20 cellular contexts compared by ENCODE assay signal in the genomic region with DNA sequence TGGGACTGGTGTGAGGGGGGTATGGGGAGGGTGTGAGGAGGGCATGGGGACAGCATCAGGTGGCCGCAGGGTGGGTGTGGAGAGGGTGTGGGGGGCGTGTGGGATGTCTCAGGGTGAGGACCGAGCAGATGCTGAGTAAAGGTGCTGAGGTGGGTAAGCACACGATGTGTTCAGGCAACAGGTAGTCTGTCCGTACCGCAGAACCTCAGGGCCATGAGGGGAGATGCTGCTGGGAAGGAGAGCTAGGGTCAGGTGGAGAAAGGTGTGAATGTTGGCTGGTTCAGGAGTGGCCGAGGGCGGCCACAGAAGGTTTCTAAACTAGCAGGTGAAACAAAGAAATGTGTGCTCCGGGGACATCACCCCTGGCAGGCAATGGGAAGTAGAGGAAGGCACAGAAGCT.
DNase-seq lines count a peak whose midpoint lies in the region; ATAC-seq and TF ChIP-seq lines count a peak whose summit lies in the region.
"Had no signal": no experiment of that assay in that cellular context is flagged by ENCODE, and none has a peak within 500 bp of the region (broad histone marks: within the 10 kb centered on the region; RNA-seq: fewer than 3 reads in every experiment).

No MANE protein-coding gene starts in this region.

- no peaks in the 10 kb centered on the region for H3K36me3 Mint-ChIP-seq in CD4-positive, alpha-beta memory T cell
- H3K36me3 Mint-ChIP-seq: CD8-positive, alpha-beta memory T cell had no signal

- H3K4me1 ChIP-seq in HEK293 (ENCODE audit: control insufficient read depth, insufficient read depth, low read length) (no peaks in the 10 kb centered on the region), RWPE2 (ENCODE audit: insufficient read depth, poor library complexity, severe bottlenecking) (no peaks in the 10 kb centered on the region), sigmoid colon (no peaks in the 10 kb centered on the region), SJCRH30 (no peaks in the 10 kb centered on the region)
- no peaks in the 10 kb centered on the region for H3K4me1 ChIP-seq in CD4-positive, alpha-beta memory T cell (ENCODE audit: insufficient read depth, low read length)

- POLR2A ChIA-PET in HEK293 (lab: Yijun Ruan, JAX), result no interaction called here
- POLR2A ChIA-PET in CD4-positive, alpha-beta memory T cell (lab: Charles Lee; ENCODE audit: partially characterized antibody), result no interaction called here

- DNase-seq in RWPE2 (ENCODE audit: low spot score) (peak; percentile 43), left lobe of liver (ENCODE audit: low spot score) (peak; percentile 15), sigmoid colon (peak; percentile 20), sciatic nerve (ENCODE audit: low spot score) (no peak), SJCRH30 (no peak)
- DNase-seq in CD4-positive, alpha-beta memory T cell, result no peak
- DNase-seq: CD8-positive, alpha-beta memory T cell; DMS53; EL; GOT3; MM.1S; NCI-H1092; NCI-H1436 treated with DMSO at 0.1 percent for 48 hours; NCI-H2081; NCI-H446 treated with DMSO at 0.1 percent for 48 hours; NCI-H69 had no signal

- no peak overlapping the region for H3K4me3 Mint-ChIP-seq in CD4-positive, alpha-beta memory T cell
- H3K4me3 Mint-ChIP-seq: CD8-positive, alpha-beta memory T cell had no signal

- H3K4me1 Mint-ChIP-seq in CD4-positive, alpha-beta memory T cell, result no peaks in the 10 kb centered on the region
- H3K4me1 Mint-ChIP-seq: CD8-positive, alpha-beta memory T cell had no signal

- intact Hi-C loops in sigmoid colon (cut with DNase I), result no loop called here
- intact Hi-C loops in sciatic nerve (cut with DNase I), result no loop called here
- intact Hi-C loops in CD4-positive, alpha-beta memory T cell (cut with micrococcal nuclease), result no loop called here

- ATAC-seq in RWPE2 (ENCODE audit: low read depth) (no peak), left lobe of liver (no peak), sciatic nerve (no peak)
- ATAC-seq: Panc1, Right ventricle myocardium inferior had no signal

- H3K27me3 ChIP-seq in RWPE2 (ENCODE audit: insufficient read depth, poor library complexity, severe bottlenecking) (no peaks in the 10 kb centered on the region), sigmoid colon (no peaks in the 10 kb centered on the region), SJCRH30 (no peaks in the 10 kb centered on the region)
- H3K27me3 ChIP-seq in CD4-positive, alpha-beta memory T cell (ENCODE audit: insufficient read depth, low read length), result no peaks in the 10 kb centered on the region
- H3K27me3 ChIP-seq: BLaER1 treated with 17β-estradiol and CSF1 and Interleukin-3, amounts not matched to agents 10 nM and 100 nM had no signal

- TF ChIP-seq CTCF in HEK293 (tag by site-specific recombination; IDR thresholded peaks at IDR 0.05) (no peak), RWPE2 (IDR thresholded peaks at IDR 0.05; ENCODE audit: poor library complexity, severe bottlenecking) (no peak), sigmoid colon (IDR thresholded peaks at IDR 0.05) (no peak)

- peaks cover 2% of the 10 kb centered on the region in 2 donors for H3K27me3 Mint-ChIP-seq in CD4-positive, alpha-beta memory T cell

- no peaks in the 10 kb centered on the region for H3K36me3 ChIP-seq in HEK293 (ENCODE audit: control insufficient read depth in 2 of 2, insufficient read depth in 1 of 2, low read length in 2 of 2)
- H3K36me3 ChIP-seq in RWPE2 (ENCODE audit: low read depth), result no peaks in the 10 kb centered on the region
- no peaks in the 10 kb centered on the region for H3K36me3 ChIP-seq in sigmoid colon
- H3K36me3 ChIP-seq in SJCRH30, result no peaks in the 10 kb centered on the region
- H3K36me3 ChIP-seq in CD4-positive, alpha-beta memory T cell (ENCODE audit: insufficient read depth, low read length), result no peaks in the 10 kb centered on the region
- H3K36me3 ChIP-seq: BLaER1 treated with 17β-estradiol and CSF1 and Interleukin-3, amounts not matched to agents 10 nM and 100 nM had no signal

- H3K27ac ChIP-seq in HEK293 (ENCODE audit: extremely low read depth, low read depth, low read length) (no peak overlapping the region), RWPE2 (ENCODE audit: poor library complexity, severe bottlenecking) (no peak overlapping the region), sigmoid colon (no peak overlapping the region), SJCRH30 (no peak overlapping the region)
- no peak overlapping the region for H3K27ac ChIP-seq in CD4-positive, alpha-beta memory T cell (ENCODE audit: low read depth, low read length)
- H3K27ac ChIP-seq: BLaER1 treated with 17β-estradiol and CSF1 and Interleukin-3, amounts not matched to agents 10 nM and 100 nM had no signal

- no peak overlapping the region for H3K27ac Mint-ChIP-seq in CD4-positive, alpha-beta memory T cell
- H3K27ac Mint-ChIP-seq: CD8-positive, alpha-beta memory T cell had no signal

- no peak for TF ChIP-seq EP300 in sigmoid colon (IDR thresholded peaks at IDR 0.05)

- no peaks in the 10 kb centered on the region for H3K9me3 ChIP-seq in HEK293 (ENCODE audit: control insufficient read depth, insufficient read depth, low read depth, low read length)
- H3K9me3 ChIP-seq in RWPE2 (ENCODE audit: severe bottlenecking), result no peaks in the 10 kb centered on the region
- no peaks in the 10 kb centered on the region for H3K9me3 ChIP-seq in sigmoid colon
- no peaks in the 10 kb centered on the region for H3K9me3 ChIP-seq in SJCRH30 (replicated peaks)
- H3K9me3 ChIP-seq in CD4-positive, alpha-beta memory T cell (ENCODE audit: control insufficient read depth in 1 of 2, low read length in 2 of 2), result no peaks in the 10 kb centered on the region
- H3K9me3 ChIP-seq: BLaER1 treated with 17β-estradiol and CSF1 and Interleukin-3, amounts not matched to agents 10 nM and 100 nM had no signal

- no peak for TF ChIP-seq POLR2A in sigmoid colon (IDR thresholded peaks at IDR 0.05)

- CTCF ChIA-PET in HEK293 (lab: Yijun Ruan, JAX), result interaction anchor here (0.6 to 1.7 kb wide), 3 partner anchors 12 to 648 kb away, joined by 3 to 4 read pairs (median 3); no protein-coding TSS in a partner anchor
- CTCF ChIA-PET in CD4-positive, alpha-beta memory T cell (lab: Charles Lee; ENCODE audit: partially characterized antibody), result interaction anchor here (2.1 kb wide), 1 partner anchor 11 kb away, joined by 6 read pairs; no protein-coding TSS in a partner anchor

- H3K4me3 ChIP-seq in HEK293 (ENCODE audit: low read depth, low read length) (no peak overlapping the region), RWPE2 (ENCODE audit: severe bottlenecking) (no peak overlapping the region), sigmoid colon (no peak overlapping the region), SJCRH30 (no peak overlapping the region)
- no peak overlapping the region for H3K4me3 ChIP-seq in CD4-positive, alpha-beta memory T cell (ENCODE audit: low read length in 2 of 2)
- H3K4me3 ChIP-seq: BLaER1 treated with 17β-estradiol and CSF1 and Interleukin-3, amounts not matched to agents 10 nM and 100 nM had no signal

- peaks cover 0 to 5% (median 0%) of the 10 kb centered on the region in 8 donors for H3K9me3 Mint-ChIP-seq in CD4-positive, alpha-beta memory T cell
- H3K9me3 Mint-ChIP-seq: CD8-positive, alpha-beta memory T cell had no signal

- WGBS in sigmoid colon, 2 donors, result 91 to 92% methylated on average over 9 of the region's 9 CpGs

TF ChIP-seq in HEK293, 187 proteins besides CTCF, POLR2A, EP300 and RAD21:
- peak; percentile 70 for TF ChIP-seq SCRT2 (tag by site-specific recombination; IDR thresholded peaks at IDR 0.05)
- TF ChIP-seq, protein P1, sequence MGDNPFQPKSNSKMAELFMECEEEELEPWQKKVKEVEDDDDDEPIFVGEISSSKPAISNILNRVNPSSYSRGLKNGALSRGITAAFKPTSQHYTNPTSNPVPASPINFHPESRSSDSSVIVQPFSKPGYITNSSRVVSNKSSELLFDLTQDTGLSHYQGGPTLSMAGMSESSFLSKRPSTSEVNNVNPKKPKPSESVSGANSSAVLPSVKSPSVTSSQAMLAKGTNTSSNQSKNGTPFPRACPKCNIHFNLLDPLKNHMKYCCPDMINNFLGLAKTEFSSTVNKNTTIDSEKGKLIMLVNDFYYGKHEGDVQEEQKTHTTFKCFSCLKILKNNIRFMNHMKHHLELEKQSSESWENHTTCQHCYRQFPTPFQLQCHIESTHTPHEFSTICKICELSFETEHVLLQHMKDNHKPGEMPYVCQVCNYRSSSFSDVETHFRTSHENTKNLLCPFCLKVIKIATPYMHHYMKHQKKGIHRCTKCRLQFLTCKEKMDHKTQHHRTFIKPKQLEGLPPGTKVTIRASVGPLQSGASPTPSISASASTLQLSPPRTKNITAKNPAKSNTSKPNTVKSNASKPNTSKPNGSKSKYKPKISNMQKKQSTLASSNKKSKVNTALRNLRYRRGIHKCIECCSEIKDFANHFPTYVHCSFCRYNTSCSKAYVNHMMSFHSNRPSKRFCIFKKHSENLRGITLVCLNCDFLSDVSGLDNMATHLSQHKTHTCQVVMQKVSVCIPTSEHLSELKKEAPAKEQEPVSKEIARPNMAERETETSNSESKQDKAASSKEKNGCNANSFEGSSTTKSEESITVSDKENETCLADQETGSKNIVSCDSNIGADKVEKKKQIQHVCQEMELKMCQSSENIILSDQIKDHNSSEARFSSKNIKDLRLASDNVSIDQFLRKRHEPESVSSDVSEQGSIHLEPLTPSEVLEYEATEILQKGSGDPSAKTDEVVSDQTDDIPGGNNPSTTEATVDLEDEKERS (tag by site-specific recombination; IDR thresholded peaks at IDR 0.05), result no peak

Comparison
In these comparisons a context has a peak if more than half of its experiments do, and no peak if none do; other contexts are left out.
1. DNase-seq: peak in RWPE2 (single experiment), left lobe of liver (single experiment) and sigmoid colon (single experiment); none in sciatic nerve (single experiment), SJCRH30 (0 of 2) and CD4-positive, alpha-beta memory T cell (0 of 5).